Comparison of ENCODE assay signal across 2 cellular contexts in genomic region chr1:212917134-212917485, GRCh38.
TF ChIP-seq lines count a peak whose summit lies in the region.

No MANE protein-coding gene starts in this region.

TF ChIP-seq in GM12878, 131 proteins besides CTCF, POLR2A, EP300 and RAD21:
- TF ChIP-seq RBBP5 (conservative IDR thresholded peaks at IDR 0.05) (no peak), ZNF622 (IDR thresholded peaks at IDR 0.05) (no peak), SMC3 (IDR thresholded peaks at IDR 0.05; ENCODE audit: borderline replicate concordance, low read length) (no peak), NBN (IDR thresholded peaks at IDR 0.05) (no peak)

TF ChIP-seq in SK-N-SH treated with all-trans-retinoic acid at 6 μM for 48 hours, 23 proteins besides CTCF, POLR2A, EP300 and RAD21:
- TF ChIP-seq ZFP3 (CRISPR knock-in tag; IDR thresholded peaks at IDR 0.05) (no peak), TOX (CRISPR knock-in tag; IDR thresholded peaks at IDR 0.05; ENCODE audit: borderline replicate concordance) (no peak), POU6F1 (CRISPR knock-in tag; IDR thresholded peaks at IDR 0.05; ENCODE audit: borderline replicate concordance, low read depth) (no peak), TCF4 (CRISPR knock-in tag; IDR thresholded peaks at IDR 0.05; ENCODE audit: borderline replicate concordance) (no peak), CSRNP3 (CRISPR knock-in tag; IDR thresholded peaks at IDR 0.05) (no peak), ZC3H10 (CRISPR knock-in tag; IDR thresholded peaks at IDR 0.05) (no peak), BACH2 (CRISPR knock-in tag; IDR thresholded peaks at IDR 0.05; ENCODE audit: borderline replicate concordance) (no peak), CREB5 (CRISPR knock-in tag; IDR thresholded peaks at IDR 0.05; ENCODE audit: low read depth) (no peak), ISL1 (CRISPR knock-in tag; IDR thresholded peaks at IDR 0.05) (no peak), TSHZ2 (CRISPR knock-in tag; IDR thresholded peaks at IDR 0.05) (no peak), ARNTL (CRISPR knock-in tag; IDR thresholded peaks at IDR 0.05; ENCODE audit: borderline replicate concordance, low read depth) (no peak), ZFP30 (CRISPR knock-in tag; IDR thresholded peaks at IDR 0.05) (no peak), CSDC2 (CRISPR knock-in tag; IDR thresholded peaks at IDR 0.05) (no peak), SNAI2 (CRISPR knock-in tag; IDR thresholded peaks at IDR 0.05) (no peak), OSR1 (CRISPR knock-in tag; IDR thresholded peaks at IDR 0.05) (no peak), PATZ1 (CRISPR knock-in tag; IDR thresholded peaks at IDR 0.05; ENCODE audit: borderline replicate concordance) (no peak), ZNF70 (CRISPR knock-in tag; IDR thresholded peaks at IDR 0.05) (no peak), GLIS3 (CRISPR knock-in tag; IDR thresholded peaks at IDR 0.05) (no peak), PPARA (CRISPR knock-in tag; IDR thresholded peaks at IDR 0.05; ENCODE audit: borderline replicate concordance) (no peak)
